ENCODE assay signal across 8 cellular contexts in the genomic region with DNA sequence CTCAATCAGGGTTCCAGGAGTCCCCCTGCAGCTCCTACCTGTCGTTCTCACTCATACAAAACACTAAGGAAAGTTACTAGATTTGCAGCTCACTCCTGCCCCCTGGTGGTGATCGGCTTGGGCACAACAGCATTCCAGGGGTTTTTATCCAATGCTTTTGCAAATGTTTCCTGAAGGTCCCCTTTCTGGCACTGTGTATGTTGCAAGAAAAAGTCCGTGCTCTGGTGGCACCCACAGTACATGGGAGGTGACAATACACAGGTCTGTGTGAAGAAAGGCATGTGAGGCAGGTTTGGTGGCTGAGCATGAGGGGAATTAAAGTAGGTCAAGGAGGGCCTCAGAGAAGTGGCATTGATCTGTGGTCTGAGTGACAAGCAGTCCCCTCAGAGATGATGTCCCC. TPM values are rescaled to one million over a fixed set of nuclear protein-coding genes. Genes with fewer than 3 reads are reported as not detected.
DNase-seq lines count a peak whose midpoint lies in the region; ATAC-seq and FAIRE-seq lines count a peak whose summit lies in the region.

No MANE protein-coding gene starts in this region.

- peaks cover 2 to 7% (median 5%) of the 10 kb centered on the region in 4 donors for H3K4me1 Mint-ChIP-seq in CD4-positive, CD25-positive, alpha-beta regulatory T cell

- DNase-seq in CD4-positive, CD25-positive, alpha-beta regulatory T cell: peak; percentile 69 to 76 (median 71)
- peak; percentile 90 for DNase-seq in HT-29 (ENCODE audit: low spot score)
- DNase-seq in NOMO-1 treated with DMSO at 0.1 percent for 48 hours (lab: John Stamatoyannopoulos, UW; ENCODE audit: unreplicated experiment): peak; percentile 44
- DNase-seq in activated CD8-positive, alpha-beta memory T cell treated with anti-CD3 and anti-CD28 coated beads for 24 hours: peak; percentile 96
- DNase-seq in middle frontal gyrus (ENCODE audit: extremely low spot score, low spot score): peak; percentile 71
- DNase-seq in stimulated activated CD8-positive, alpha-beta memory T cell treated with anti-CD3 and anti-CD28 coated beads, Interleukin-7, amount 100 ng/mL, for 1 hour (ENCODE audit: low read depth in 2 of 2): peak; percentile 63 to 88

- H3K27ac Mint-ChIP-seq in CD4-positive, CD25-positive, alpha-beta regulatory T cell: no peak overlapping the region

- no peaks in the 10 kb centered on the region for H3K9me3 ChIP-seq in CD4-positive, CD25-positive, alpha-beta regulatory T cell (ENCODE audit: control insufficient read depth in 2 of 2, low read length in 2 of 2)

- peak overlapping the region in 2 of 4 donors; percentile 55 to 65 for H3K4me3 Mint-ChIP-seq in CD4-positive, CD25-positive, alpha-beta regulatory T cell

- no peak overlapping the region for H3K27ac ChIP-seq in CD4-positive, CD25-positive, alpha-beta regulatory T cell (ENCODE audit: insufficient read depth, low read length, poor library complexity, severe bottlenecking)

- peaks cover 8% of the 10 kb centered on the region for H3K36me3 Mint-ChIP-seq in CD4-positive, CD25-positive, alpha-beta regulatory T cell

- H3K27me3 Mint-ChIP-seq in CD4-positive, CD25-positive, alpha-beta regulatory T cell: peaks cover 1% of the 10 kb centered on the region

- peak; percentile 36 to 38 for ATAC-seq in CD4-positive, CD25-positive, alpha-beta regulatory T cell (ENCODE audit: low read depth in 2 of 2)
- ATAC-seq in GM21576 (IDR thresholded peaks at IDR 0.05; ENCODE audit: unreplicated experiment): no peak

- H3K4me3 ChIP-seq in CD4-positive, CD25-positive, alpha-beta regulatory T cell (ENCODE audit: low read depth, low read length): no peak overlapping the region

- H3K9me3 Mint-ChIP-seq in CD4-positive, CD25-positive, alpha-beta regulatory T cell: peaks cover 0 to 2% (median 0%) of the 10 kb centered on the region in 7 donors

- H3K27me3 ChIP-seq in CD4-positive, CD25-positive, alpha-beta regulatory T cell (ENCODE audit: control insufficient read depth, insufficient read depth, low read length): no peaks in the 10 kb centered on the region

- peak; percentile 46 for FAIRE-seq in endometrium (lab: Jason Lieb, UNC)

- peaks cover 6% of the 10 kb centered on the region for H3K4me1 ChIP-seq in CD4-positive, CD25-positive, alpha-beta regulatory T cell (ENCODE audit: control insufficient read depth, insufficient read depth, low read length, poor library complexity, severe bottlenecking)

- peaks cover 26% of the 10 kb centered on the region for H3K36me3 ChIP-seq in CD4-positive, CD25-positive, alpha-beta regulatory T cell (ENCODE audit: control insufficient read depth, insufficient read depth, low read length)

RNA-seq across cellular contexts. Expression of a gene that starts 8.6 kb away (rescaled TPM):
- total RNA-seq in CD4-positive, CD25-positive, alpha-beta regulatory T cell: 304 TPM
- polyA plus RNA-seq in CD4-positive, CD25-positive, alpha-beta regulatory T cell: 10 to 100 TPM; 50.3 to 58.3 (median 53.9) TPM
- 81.1 and 107 TPM in 2 replicates for total RNA-seq in HT-29 (2014; rRNA removed; shearing (Covaris generic))

RNA-seq across cellular contexts. Expression of a gene that starts 14.4 kb away (rescaled TPM):
- total RNA-seq in CD4-positive, CD25-positive, alpha-beta regulatory T cell: 229 TPM
- 10 to 100 TPM; 53.4 to 69.9 (median 61.0) TPM for polyA plus RNA-seq in CD4-positive, CD25-positive, alpha-beta regulatory T cell
- total RNA-seq in HT-29 (2014; rRNA removed; shearing (Covaris generic)): 239 and 271 TPM in 2 replicates

RNA-seq across cellular contexts. Expression of a gene that starts 31.4 kb away (rescaled TPM):
- total RNA-seq in CD4-positive, CD25-positive, alpha-beta regulatory T cell: 16.6 TPM
- 1 to 10 TPM in 3 of 4 donors, under 1 TPM in 1; 0.86 to 4.2 (median 3.5) TPM for polyA plus RNA-seq in CD4-positive, CD25-positive, alpha-beta regulatory T cell
- total RNA-seq in HT-29 (2014; rRNA removed; shearing (Covaris generic)): 0.16 and 0.36 TPM in 2 replicates

RNA-seq across cellular contexts. Expression of a gene that starts 49.5 kb away (rescaled TPM):
- total RNA-seq in CD4-positive, CD25-positive, alpha-beta regulatory T cell: 218 TPM
- polyA plus RNA-seq in CD4-positive, CD25-positive, alpha-beta regulatory T cell: 100 to 1,000 TPM; 239 to 288 (median 270) TPM
- total RNA-seq in HT-29 (2014; rRNA removed; shearing (Covaris generic)): 11.0 and 18.2 TPM in 2 replicates

RNA-seq across cellular contexts. Expression of a gene that starts 55.6 kb away (rescaled TPM):
- total RNA-seq in CD4-positive, CD25-positive, alpha-beta regulatory T cell: 39.0 TPM
- 10 to 100 TPM; 10.6 to 13.6 (median 10.7) TPM for polyA plus RNA-seq in CD4-positive, CD25-positive, alpha-beta regulatory T cell
- total RNA-seq in HT-29 (2014; rRNA removed; shearing (Covaris generic)): 35.5 and 45.3 TPM in 2 replicates

Comparison
In these comparisons a context has a peak if more than half of its experiments do, and no peak if none do; other contexts are left out.
1. DNase-seq: peak in every context shown above with its lines; median percentile 96 in activated CD8-positive, alpha-beta memory T cell treated with anti-CD3 and anti-CD28 coated beads for 24 hours; 90 in HT-29; 76 in stimulated activated CD8-positive, alpha-beta memory T cell treated with anti-CD3 and anti-CD28 coated beads, Interleukin-7, amount 100 ng/mL, for 1 hour; 71 in CD4-positive, CD25-positive, alpha-beta regulatory T cell; 71 in middle frontal gyrus; 44 in NOMO-1 treated with DMSO at 0.1 percent for 48 hours.
2. RNA of a gene that starts 31.4 kb away (total RNA-seq): 16.6 TPM in CD4-positive, CD25-positive, alpha-beta regulatory T cell (single experiment); 0.16 to 0.36 TPM in HT-29; every median in the first group is over 10 times any median in the second.